Comparison of ENCODE assay signal across 1 cellular context in the genomic region with DNA sequence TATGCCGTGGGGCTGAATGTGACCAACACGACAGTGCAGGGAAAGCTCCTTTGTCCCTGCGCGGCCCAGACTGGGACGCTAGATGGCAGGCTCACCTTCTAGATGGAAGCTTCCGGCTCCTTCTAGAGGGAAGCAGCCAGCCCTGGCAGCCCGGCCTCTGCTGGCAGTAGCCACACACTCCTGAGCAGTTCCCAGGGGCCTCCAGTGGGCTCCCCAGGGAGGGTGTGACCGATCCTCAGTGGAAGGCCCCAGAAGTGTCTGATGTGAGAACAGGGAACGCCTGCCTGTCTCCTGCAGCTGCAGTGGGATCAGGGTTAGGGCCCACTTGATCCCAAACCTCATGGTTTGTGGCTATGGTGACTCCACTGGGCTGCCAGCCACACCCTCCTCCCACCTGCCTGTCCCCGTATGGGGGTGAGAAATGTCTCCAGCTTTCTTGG.
TF ChIP-seq lines count a peak whose summit lies in the region.

No MANE protein-coding gene starts in this region.

TF ChIP-seq in GM23338, 12 proteins besides CTCF, POLR2A, EP300 and RAD21 (continued from another document):
- TF ChIP-seq, protein P1, sequence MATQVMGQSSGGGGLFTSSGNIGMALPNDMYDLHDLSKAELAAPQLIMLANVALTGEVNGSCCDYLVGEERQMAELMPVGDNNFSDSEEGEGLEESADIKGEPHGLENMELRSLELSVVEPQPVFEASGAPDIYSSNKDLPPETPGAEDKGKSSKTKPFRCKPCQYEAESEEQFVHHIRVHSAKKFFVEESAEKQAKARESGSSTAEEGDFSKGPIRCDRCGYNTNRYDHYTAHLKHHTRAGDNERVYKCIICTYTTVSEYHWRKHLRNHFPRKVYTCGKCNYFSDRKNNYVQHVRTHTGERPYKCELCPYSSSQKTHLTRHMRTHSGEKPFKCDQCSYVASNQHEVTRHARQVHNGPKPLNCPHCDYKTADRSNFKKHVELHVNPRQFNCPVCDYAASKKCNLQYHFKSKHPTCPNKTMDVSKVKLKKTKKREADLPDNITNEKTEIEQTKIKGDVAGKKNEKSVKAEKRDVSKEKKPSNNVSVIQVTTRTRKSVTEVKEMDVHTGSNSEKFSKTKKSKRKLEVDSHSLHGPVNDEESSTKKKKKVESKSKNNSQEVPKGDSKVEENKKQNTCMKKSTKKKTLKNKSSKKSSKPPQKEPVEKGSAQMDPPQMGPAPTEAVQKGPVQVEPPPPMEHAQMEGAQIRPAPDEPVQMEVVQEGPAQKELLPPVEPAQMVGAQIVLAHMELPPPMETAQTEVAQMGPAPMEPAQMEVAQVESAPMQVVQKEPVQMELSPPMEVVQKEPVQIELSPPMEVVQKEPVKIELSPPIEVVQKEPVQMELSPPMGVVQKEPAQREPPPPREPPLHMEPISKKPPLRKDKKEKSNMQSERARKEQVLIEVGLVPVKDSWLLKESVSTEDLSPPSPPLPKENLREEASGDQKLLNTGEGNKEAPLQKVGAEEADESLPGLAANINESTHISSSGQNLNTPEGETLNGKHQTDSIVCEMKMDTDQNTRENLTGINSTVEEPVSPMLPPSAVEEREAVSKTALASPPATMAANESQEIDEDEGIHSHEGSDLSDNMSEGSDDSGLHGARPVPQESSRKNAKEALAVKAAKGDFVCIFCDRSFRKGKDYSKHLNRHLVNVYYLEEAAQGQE (IDR thresholded peaks at IDR 0.05; ENCODE audit: unreplicated experiment), result no peak
- TF ChIP-seq NANOG (IDR thresholded peaks at IDR 0.05; ENCODE audit: borderline replicate concordance), result no peak
- TF ChIP-seq EZH2phosphoT487 (IDR thresholded peaks at IDR 0.05; ENCODE audit: unreplicated experiment), result no peak
- TF ChIP-seq, protein P2, sequence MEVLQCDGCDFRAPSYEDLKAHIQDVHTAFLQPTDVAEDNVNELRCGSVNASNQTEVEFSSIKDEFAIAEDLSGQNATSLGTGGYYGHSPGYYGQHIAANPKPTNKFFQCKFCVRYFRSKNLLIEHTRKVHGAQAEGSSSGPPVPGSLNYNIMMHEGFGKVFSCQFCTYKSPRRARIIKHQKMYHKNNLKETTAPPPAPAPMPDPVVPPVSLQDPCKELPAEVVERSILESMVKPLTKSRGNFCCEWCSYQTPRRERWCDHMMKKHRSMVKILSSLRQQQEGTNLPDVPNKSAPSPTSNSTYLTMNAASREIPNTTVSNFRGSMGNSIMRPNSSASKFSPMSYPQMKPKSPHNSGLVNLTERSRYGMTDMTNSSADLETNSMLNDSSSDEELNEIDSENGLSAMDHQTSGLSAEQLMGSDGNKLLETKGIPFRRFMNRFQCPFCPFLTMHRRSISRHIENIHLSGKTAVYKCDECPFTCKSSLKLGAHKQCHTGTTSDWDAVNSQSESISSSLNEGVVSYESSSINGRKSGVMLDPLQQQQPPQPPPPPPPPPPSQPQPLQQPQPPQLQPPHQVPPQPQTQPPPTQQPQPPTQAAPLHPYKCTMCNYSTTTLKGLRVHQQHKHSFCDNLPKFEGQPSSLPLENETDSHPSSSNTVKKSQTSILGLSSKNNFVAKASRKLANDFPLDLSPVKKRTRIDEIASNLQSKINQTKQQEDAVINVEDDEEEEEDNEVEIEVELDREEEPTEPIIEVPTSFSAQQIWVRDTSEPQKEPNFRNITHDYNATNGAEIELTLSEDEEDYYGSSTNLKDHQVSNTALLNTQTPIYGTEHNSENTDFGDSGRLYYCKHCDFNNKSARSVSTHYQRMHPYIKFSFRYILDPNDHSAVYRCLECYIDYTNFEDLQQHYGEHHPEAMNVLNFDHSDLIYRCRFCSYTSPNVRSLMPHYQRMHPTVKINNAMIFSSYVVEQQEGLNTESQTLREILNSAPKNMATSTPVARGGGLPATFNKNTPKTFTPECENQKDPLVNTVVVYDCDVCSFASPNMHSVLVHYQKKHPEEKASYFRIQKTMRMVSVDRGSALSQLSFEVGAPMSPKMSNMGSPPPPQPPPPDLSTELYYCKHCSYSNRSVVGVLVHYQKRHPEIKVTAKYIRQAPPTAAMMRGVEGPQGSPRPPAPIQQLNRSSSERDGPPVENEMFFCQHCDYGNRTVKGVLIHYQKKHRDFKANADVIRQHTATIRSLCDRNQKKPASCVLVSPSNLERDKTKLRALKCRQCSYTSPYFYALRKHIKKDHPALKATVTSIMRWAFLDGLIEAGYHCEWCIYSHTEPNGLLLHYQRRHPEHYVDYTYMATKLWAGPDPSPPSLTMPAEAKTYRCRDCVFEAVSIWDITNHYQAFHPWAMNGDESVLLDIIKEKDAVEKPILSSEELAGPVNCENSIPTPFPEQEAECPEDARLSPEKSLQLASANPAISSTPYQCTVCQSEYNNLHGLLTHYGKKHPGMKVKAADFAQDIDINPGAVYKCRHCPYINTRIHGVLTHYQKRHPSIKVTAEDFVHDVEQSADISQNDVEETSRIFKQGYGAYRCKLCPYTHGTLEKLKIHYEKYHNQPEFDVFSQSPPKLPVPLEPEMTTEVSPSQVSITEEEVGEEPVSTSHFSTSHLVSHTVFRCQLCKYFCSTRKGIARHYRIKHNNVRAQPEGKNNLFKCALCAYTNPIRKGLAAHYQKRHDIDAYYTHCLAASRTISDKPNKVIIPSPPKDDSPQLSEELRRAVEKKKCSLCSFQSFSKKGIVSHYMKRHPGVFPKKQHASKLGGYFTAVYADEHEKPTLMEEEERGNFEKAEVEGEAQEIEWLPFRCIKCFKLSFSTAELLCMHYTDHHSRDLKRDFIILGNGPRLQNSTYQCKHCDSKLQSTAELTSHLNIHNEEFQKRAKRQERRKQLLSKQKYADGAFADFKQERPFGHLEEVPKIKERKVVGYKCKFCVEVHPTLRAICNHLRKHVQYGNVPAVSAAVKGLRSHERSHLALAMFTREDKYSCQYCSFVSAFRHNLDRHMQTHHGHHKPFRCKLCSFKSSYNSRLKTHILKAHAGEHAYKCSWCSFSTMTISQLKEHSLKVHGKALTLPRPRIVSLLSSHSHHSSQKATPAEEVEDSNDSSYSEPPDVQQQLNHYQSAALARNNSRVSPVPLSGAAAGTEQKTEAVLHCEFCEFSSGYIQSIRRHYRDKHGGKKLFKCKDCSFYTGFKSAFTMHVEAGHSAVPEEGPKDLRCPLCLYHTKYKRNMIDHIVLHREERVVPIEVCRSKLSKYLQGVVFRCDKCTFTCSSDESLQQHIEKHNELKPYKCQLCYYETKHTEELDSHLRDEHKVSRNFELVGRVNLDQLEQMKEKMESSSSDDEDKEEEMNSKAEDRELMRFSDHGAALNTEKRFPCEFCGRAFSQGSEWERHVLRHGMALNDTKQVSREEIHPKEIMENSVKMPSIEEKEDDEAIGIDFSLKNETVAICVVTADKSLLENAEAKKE (CRISPR knock-in tag; IDR thresholded peaks at IDR 0.05), result no peak
- TF ChIP-seq, protein P3, sequence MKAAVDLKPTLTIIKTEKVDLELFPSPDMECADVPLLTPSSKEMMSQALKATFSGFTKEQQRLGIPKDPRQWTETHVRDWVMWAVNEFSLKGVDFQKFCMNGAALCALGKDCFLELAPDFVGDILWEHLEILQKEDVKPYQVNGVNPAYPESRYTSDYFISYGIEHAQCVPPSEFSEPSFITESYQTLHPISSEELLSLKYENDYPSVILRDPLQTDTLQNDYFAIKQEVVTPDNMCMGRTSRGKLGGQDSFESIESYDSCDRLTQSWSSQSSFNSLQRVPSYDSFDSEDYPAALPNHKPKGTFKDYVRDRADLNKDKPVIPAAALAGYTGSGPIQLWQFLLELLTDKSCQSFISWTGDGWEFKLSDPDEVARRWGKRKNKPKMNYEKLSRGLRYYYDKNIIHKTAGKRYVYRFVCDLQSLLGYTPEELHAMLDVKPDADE (IDR thresholded peaks at IDR 0.05), result no peak
- no peak for TF ChIP-seq EZH2 (IDR thresholded peaks at IDR 0.05; ENCODE audit: low read depth, unreplicated experiment)
- TF ChIP-seq ZNF114 (CRISPR knock-in tag; IDR thresholded peaks at IDR 0.05), result no peak
